10 cellular contexts compared by ENCODE assay signal in genomic region chr2:174753038-174753633, GRCh38. TPM values are rescaled to one million over a fixed set of nuclear protein-coding genes. Genes with fewer than 3 reads are reported as not detected.
DNase-seq lines count a peak whose midpoint lies in the region; ATAC-seq and TF ChIP-seq lines count a peak whose summit lies in the region.
"Had no signal": no experiment of that assay in that cellular context is flagged by ENCODE, and none has a peak within 500 bp of the region (broad histone marks: within the 10 kb centered on the region; RNA-seq: fewer than 3 reads in every experiment).

No MANE protein-coding gene starts in this region.

- H3K4me3 ChIP-seq in HEK293 (ENCODE audit: low read depth, low read length), result no peak overlapping the region

- H3K9me3 ChIP-seq in HEK293 (ENCODE audit: control insufficient read depth, insufficient read depth, low read depth, low read length), result no peaks in the 10 kb centered on the region
- no peaks in the 10 kb centered on the region for H3K9me3 ChIP-seq in T-helper 17 cell (ENCODE audit: control insufficient read depth, low read length, poor library complexity, severe bottlenecking)

- CTCF ChIA-PET in HEK293 (lab: Yijun Ruan, JAX), result interaction anchor here (1.1 kb wide), 2 partner anchors 18 to 237 kb away, joined by 4 to 5 read pairs; no protein-coding TSS in a partner anchor

- H3K9me3 Mint-ChIP-seq in memory B cell, result no peaks in the 10 kb centered on the region
- H3K9me3 Mint-ChIP-seq: activated naive CD4-positive, alpha-beta T cell treated with anti-CD3 and anti-CD28 coated beads, Interleukin-2, amount 50 U/mL, for 24 hours had no signal

- H3K4me1 Mint-ChIP-seq in T-helper 17 cell (peaks cover 27% of the 10 kb centered on the region), memory B cell (peaks cover 26% of the 10 kb centered on the region)

- H3K27ac Mint-ChIP-seq in T-helper 17 cell (peak overlapping the region; percentile 96), memory B cell (peak overlapping the region; percentile 98)
- H3K27ac Mint-ChIP-seq: activated naive CD4-positive, alpha-beta T cell treated with anti-CD3 and anti-CD28 coated beads, Interleukin-2, amount 50 U/mL, for 24 hours had no signal

- POLR2A ChIA-PET in HEK293 (lab: Yijun Ruan, JAX), result no interaction called here

- no peak for TF ChIP-seq CTCF in HEK293 (tag by site-specific recombination; IDR thresholded peaks at IDR 0.05)

- H3K27me3 Mint-ChIP-seq in T-helper 17 cell, result no peaks in the 10 kb centered on the region
- no peaks in the 10 kb centered on the region for H3K27me3 Mint-ChIP-seq in memory B cell
- H3K27me3 Mint-ChIP-seq: activated naive CD4-positive, alpha-beta T cell treated with anti-CD3 and anti-CD28 coated beads, Interleukin-2, amount 50 U/mL, for 24 hours had no signal

- H3K4me1 ChIP-seq in HEK293 (ENCODE audit: control insufficient read depth, insufficient read depth, low read length), result no peaks in the 10 kb centered on the region

- H3K4me3 Mint-ChIP-seq in T-helper 17 cell (peak overlapping the region; percentile 69), memory B cell (peak overlapping the region; percentile 65)
- H3K4me3 Mint-ChIP-seq: activated naive CD4-positive, alpha-beta T cell treated with anti-CD3 and anti-CD28 coated beads, Interleukin-2, amount 50 U/mL, for 24 hours had no signal

- ATAC-seq in GM18867 (IDR thresholded peaks at IDR 0.05; ENCODE audit: unreplicated experiment) (peak; percentile 36), T-helper 17 cell (peak; percentile 64), memory B cell (ENCODE audit: low read depth) (peak; percentile 60), SK-N-SH treated with all-trans-retinoic acid at 6 μM for 48 hours (no peak)

- H3K27ac ChIP-seq in HEK293 (ENCODE audit: extremely low read depth, low read depth, low read length), result no peak overlapping the region

- DNase-seq in T-helper 17 cell, result peak in 2 of 3 donors; percentile 22 to 45
- peak; percentile 64 to 81 for DNase-seq in memory B cell (ENCODE audit: low spot score in 2 of 2)
- DNase-seq in midbrain (lab: John Stamatoyannopoulos, UW), result no peak
- no peak for DNase-seq in HK-2 (ENCODE audit: unreplicated experiment)
- DNase-seq in SW480 (ENCODE audit: low spot score), result no peak
- DNase-seq: OCI-M1 had no signal

- no peaks in the 10 kb centered on the region for H3K36me3 ChIP-seq in HEK293 (ENCODE audit: control insufficient read depth in 2 of 2, insufficient read depth in 1 of 2, low read length in 2 of 2)

- no peaks in the 10 kb centered on the region for H3K36me3 Mint-ChIP-seq in T-helper 17 cell (ENCODE audit: low read depth)
- H3K36me3 Mint-ChIP-seq in memory B cell, result no peaks in the 10 kb centered on the region
- H3K36me3 Mint-ChIP-seq: activated naive CD4-positive, alpha-beta T cell treated with anti-CD3 and anti-CD28 coated beads, Interleukin-2, amount 50 U/mL, for 24 hours had no signal

TF ChIP-seq in HEK293, 187 proteins besides CTCF, POLR2A, EP300 and RAD21:
- TF ChIP-seq ZFHX2 (tag by site-specific recombination; conservative IDR thresholded peaks at IDR 0.05), result 0 out of 2 replicates have a peak, but pooled peaks have one; percentile 9
- TF ChIP-seq EGR2 (tag by site-specific recombination; IDR thresholded peaks at IDR 0.05; ENCODE audit: low read depth), result peak; percentile 26; the same call in 1 of the 2 replicates
- no peak for TF ChIP-seq ZNF121 (tag by site-specific recombination; IDR thresholded peaks at IDR 0.05)

TF ChIP-seq in SK-N-SH treated with all-trans-retinoic acid at 6 μM for 48 hours, 23 proteins besides CTCF, POLR2A, EP300 and RAD21:
- TF ChIP-seq, protein P1, sequence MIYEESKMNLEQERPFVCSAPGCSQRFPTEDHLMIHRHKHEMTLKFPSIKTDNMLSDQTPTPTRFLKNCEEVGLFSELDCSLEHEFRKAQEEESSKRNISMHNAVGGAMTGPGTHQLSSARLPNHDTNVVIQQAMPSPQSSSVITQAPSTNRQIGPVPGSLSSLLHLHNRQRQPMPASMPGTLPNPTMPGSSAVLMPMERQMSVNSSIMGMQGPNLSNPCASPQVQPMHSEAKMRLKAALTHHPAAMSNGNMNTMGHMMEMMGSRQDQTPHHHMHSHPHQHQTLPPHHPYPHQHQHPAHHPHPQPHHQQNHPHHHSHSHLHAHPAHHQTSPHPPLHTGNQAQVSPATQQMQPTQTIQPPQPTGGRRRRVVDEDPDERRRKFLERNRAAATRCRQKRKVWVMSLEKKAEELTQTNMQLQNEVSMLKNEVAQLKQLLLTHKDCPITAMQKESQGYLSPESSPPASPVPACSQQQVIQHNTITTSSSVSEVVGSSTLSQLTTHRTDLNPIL (CRISPR knock-in tag; IDR thresholded peaks at IDR 0.05; ENCODE audit: low read depth), result no peak
- TF ChIP-seq ZNF8 (CRISPR knock-in tag; IDR thresholded peaks at IDR 0.05) (no peak), ZFP30 (CRISPR knock-in tag; IDR thresholded peaks at IDR 0.05) (no peak), CSRNP3 (CRISPR knock-in tag; IDR thresholded peaks at IDR 0.05) (no peak), ESRRG (CRISPR knock-in tag; IDR thresholded peaks at IDR 0.05) (no peak), RARB (CRISPR knock-in tag; IDR thresholded peaks at IDR 0.05) (no peak), OSR1 (CRISPR knock-in tag; IDR thresholded peaks at IDR 0.05) (no peak), TCF4 (CRISPR knock-in tag; IDR thresholded peaks at IDR 0.05; ENCODE audit: borderline replicate concordance) (no peak), ZFP3 (CRISPR knock-in tag; IDR thresholded peaks at IDR 0.05) (no peak), ZNF70 (CRISPR knock-in tag; IDR thresholded peaks at IDR 0.05) (no peak)
- TF ChIP-seq, protein P2, sequence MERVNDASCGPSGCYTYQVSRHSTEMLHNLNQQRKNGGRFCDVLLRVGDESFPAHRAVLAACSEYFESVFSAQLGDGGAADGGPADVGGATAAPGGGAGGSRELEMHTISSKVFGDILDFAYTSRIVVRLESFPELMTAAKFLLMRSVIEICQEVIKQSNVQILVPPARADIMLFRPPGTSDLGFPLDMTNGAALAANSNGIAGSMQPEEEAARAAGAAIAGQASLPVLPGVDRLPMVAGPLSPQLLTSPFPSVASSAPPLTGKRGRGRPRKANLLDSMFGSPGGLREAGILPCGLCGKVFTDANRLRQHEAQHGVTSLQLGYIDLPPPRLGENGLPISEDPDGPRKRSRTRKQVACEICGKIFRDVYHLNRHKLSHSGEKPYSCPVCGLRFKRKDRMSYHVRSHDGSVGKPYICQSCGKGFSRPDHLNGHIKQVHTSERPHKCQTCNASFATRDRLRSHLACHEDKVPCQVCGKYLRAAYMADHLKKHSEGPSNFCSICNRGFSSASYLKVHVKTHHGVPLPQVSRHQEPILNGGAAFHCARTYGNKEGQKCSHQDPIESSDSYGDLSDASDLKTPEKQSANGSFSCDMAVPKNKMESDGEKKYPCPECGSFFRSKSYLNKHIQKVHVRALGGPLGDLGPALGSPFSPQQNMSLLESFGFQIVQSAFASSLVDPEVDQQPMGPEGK (CRISPR knock-in tag; IDR thresholded peaks at IDR 0.05; ENCODE audit: borderline replicate concordance), result no peak
- TF ChIP-seq, protein P3, sequence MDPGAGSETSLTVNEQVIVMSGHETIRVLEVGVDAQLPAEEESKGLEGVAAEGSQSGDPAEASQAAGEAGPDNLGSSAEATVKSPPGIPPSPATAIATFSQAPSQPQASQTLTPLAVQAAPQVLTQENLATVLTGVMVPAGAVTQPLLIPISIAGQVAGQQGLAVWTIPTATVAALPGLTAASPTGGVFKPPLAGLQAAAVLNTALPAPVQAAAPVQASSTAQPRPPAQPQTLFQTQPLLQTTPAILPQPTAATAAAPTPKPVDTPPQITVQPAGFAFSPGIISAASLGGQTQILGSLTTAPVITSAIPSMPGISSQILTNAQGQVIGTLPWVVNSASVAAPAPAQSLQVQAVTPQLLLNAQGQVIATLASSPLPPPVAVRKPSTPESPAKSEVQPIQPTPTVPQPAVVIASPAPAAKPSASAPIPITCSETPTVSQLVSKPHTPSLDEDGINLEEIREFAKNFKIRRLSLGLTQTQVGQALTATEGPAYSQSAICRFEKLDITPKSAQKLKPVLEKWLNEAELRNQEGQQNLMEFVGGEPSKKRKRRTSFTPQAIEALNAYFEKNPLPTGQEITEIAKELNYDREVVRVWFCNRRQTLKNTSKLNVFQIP (CRISPR knock-in tag; IDR thresholded peaks at IDR 0.05; ENCODE audit: borderline replicate concordance, low read depth), result no peak

RNA-seq across cellular contexts. Expression of gene CHRNA1, which starts 11.1 kb away (rescaled TPM):
- under 1 TPM; 0.63 to 0.94 TPM for total RNA-seq in T-helper 17 cell

Comparison
In these comparisons a context has a peak if more than half of its experiments do, and no peak if none do; other contexts are left out.
1. DNase-seq: peak in T-helper 17 cell (2 of 3) and memory B cell (2 of 2); none in midbrain (single experiment), HK-2 (single experiment) and SW480 (single experiment).